8 cellular contexts compared by ENCODE assay signal in the genomic region with DNA sequence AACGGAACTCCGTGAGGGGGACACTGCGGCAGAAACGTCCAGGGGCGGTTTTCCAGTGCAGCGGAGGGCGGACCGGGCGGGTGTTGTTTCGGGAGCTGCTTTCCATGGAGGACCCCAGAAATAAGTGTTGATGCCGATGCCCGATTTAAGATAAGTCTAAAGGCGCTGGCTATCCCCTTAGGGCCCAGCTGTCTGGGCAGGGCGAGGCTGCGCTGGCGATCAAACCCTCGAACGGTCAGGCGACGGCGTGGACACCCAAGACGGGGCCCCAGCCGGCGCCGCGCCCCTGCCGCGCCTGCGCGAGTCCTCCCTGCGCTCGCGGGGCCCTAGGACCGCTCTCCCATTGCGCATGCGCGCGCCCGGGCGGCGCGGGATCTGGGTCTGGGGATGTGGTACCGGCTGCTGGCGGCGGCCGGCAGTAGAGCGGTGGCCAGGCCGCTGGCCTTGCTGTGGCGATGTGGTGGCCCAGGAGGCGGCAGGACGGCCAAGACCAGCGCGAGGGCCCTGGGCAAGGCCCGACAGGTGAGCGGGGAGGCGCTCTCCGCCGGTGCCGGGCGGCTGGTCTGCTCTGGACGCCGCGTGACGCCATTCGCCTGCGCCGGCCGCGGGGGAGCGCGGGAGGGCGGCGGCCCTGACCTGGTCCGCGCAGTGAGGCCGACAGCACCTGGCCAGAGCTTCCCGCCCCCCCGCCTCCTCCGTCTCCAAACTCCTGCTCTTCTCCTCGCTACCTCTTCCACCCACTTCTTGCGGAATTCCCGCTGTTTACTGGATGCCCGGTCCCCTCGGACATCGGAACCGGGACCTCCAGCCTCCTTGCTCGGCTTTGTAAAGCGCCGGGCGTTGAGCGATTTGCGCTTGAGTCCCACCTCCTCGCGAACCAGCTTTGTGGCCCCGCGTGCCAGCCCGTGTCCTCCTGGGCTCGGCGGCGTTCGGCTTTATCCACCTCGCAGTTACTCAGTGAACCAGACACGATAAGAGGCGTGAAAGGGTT. TPM values are rescaled to one million over a fixed set of nuclear protein-coding genes. Genes with fewer than 3 reads are reported as not detected.
A peak's percentile ranks its signal among the peaks of the same experiment; 100 is the strongest.
DNase-seq lines count a peak whose midpoint lies in the region; ATAC-seq and TF ChIP-seq lines count a peak whose summit lies in the region.

No MANE protein-coding gene starts in this region.

- peaks cover 0 to 19% of the 10 kb centered on the region in 2 donors for H3K36me3 ChIP-seq in left lung

- H3K4me1 ChIP-seq in left lung, result peaks cover 13 to 61% of the 10 kb centered on the region in 2 donors

- no peaks in the 10 kb centered on the region for H3K9me3 ChIP-seq in left lung

- intact Hi-C loops in left lung (cut with DNase I), result no loop called here

- H3K4me3 ChIP-seq in coronary artery, result peak overlapping the region; percentile 97
- H3K4me3 ChIP-seq in left lung, result peak overlapping the region; percentile 88 to 92

- no peak for TF ChIP-seq CTCF in coronary artery (IDR thresholded peaks at IDR 0.05)
- no peak for TF ChIP-seq CTCF in left lung (IDR thresholded peaks at IDR 0.05)

- peak; percentile 74 to 82 for DNase-seq in AML-193 (lab: John Stamatoyannopoulos, UW)
- DNase-seq in NCI-H460 (ENCODE audit: extremely low read depth, low read depth), result peak; percentile 92
- DNase-seq in activated CD4-positive, alpha-beta T cell treated with anti-CD3 and anti-CD28 coated beads for 48 hours, result peak; percentile 93
- DNase-seq in coronary artery (ENCODE audit: low spot score), result peak; percentile 92
- DNase-seq in left lung, result peak; percentile 92 to 99
- peak; percentile 89 to 92 for DNase-seq in stimulated activated CD4-positive, alpha-beta T cell treated with anti-CD3 and anti-CD28 coated beads, Interleukin-2, amount 100 ng/mL, for 24 hours

- ATAC-seq in GM19025 (IDR thresholded peaks at IDR 0.05; ENCODE audit: low read depth, unreplicated experiment) (peak; percentile 90), HG03196 (IDR thresholded peaks at IDR 0.05; ENCODE audit: unreplicated experiment) (peak; percentile 77), left lung (peak; percentile 95)

- H3K27me3 ChIP-seq in left lung, result no peaks in the 10 kb centered on the region

- peak overlapping the region; percentile 94 to 96 for H3K27ac ChIP-seq in coronary artery
- H3K27ac ChIP-seq in left lung, result peak overlapping the region; percentile 91 to 93

RNA-seq across cellular contexts. Expression of a gene that starts 24.0 kb away (rescaled TPM):
- total RNA-seq in NCI-H460 (2014; rRNA removed; shearing (Covaris generic)), result 47.8 and 55.4 TPM in 2 replicates
- 163 and 231 TPM in 2 replicates for polyA plus RNA-seq in NCI-H460 (2014; cell fraction: nucleus; rRNA removed)
- total RNA-seq in left lung, result 10 to 100 TPM; 57.1 to 70.4 TPM

RNA-seq across cellular contexts. Expression of a gene that starts 46.7 kb away (rescaled TPM):
- 5.0 and 5.1 TPM in 2 replicates for total RNA-seq in NCI-H460 (2014; rRNA removed; shearing (Covaris generic))
- 5.7 and 8.4 TPM in 2 replicates for polyA plus RNA-seq in NCI-H460 (2014; cell fraction: nucleus; rRNA removed)
- total RNA-seq in left lung, result 10 to 100 TPM in 1 of 2 donors, 1 to 10 TPM in 1; 8.1 to 20.6 TPM

RNA-seq across cellular contexts. Expression of a gene that starts 49.4 kb away (rescaled TPM):
- 68.3 and 75.9 TPM in 2 replicates for total RNA-seq in NCI-H460 (2014; rRNA removed; shearing (Covaris generic))
- 145 and 156 TPM in 2 replicates for polyA plus RNA-seq in NCI-H460 (2014; cell fraction: nucleus; rRNA removed)
- 10 to 100 TPM; 17.4 to 54.2 TPM for total RNA-seq in left lung

RNA-seq across cellular contexts. Expression of a gene that starts 53.9 kb away (rescaled TPM):
- 8.1 and 9.4 TPM in 2 replicates for total RNA-seq in NCI-H460 (2014; rRNA removed; shearing (Covaris generic))
- polyA plus RNA-seq in NCI-H460 (2014; cell fraction: nucleus; rRNA removed), result 25.0 and 39.7 TPM in 2 replicates
- total RNA-seq in left lung, result 1 to 10 TPM; 3.5 to 3.9 TPM

Comparison
In these comparisons a context has a peak if more than half of its experiments do, and no peak if none do; other contexts are left out.
1. Peak in every context shown above with its lines: DNase-seq, ATAC-seq, H3K4me3 ChIP-seq and H3K27ac ChIP-seq.